In the genomic region with DNA sequence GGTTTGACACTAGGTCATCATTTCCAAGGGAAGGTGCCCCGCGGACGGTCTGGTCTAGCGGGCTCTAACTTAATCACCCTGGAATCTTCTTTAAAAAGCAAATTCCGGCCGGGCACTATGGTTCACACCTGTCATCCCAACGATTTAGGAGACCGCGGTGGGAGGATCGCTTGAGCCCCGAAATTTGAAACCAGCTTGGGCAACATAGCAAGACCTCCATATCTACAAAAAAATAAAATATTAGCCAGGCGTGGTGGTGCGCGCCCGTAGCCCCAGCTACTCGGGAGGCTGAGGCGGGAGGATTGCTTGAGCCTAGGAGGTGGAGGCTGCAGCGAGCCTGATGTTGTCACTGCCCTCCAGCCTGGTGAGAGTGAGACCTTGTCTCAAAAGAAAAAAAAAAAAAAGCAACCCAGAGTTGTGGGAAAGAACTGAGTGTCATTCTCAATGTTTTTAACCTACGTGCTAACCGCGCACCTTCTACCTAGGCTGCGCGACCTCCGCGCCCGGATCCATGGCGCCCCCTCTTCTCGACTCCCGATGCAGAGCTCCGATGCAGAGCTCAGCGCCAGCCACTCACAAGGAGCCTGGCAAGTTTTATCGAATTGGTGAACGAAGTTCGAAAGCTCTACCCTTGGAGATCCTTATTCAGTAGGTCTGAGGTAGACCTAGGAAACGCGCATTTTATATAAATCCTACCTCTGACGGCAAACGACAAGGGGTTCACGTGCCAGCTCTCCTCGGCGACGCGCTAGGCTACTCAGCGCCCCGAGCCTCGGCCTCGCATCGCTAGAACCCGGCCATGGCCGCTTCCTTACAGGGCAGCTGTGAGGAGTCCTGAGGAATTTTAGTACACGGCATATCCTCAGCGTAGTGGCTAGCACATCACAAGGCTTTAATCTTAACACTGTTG, we compare ENCODE assay signal across 8 cellular contexts. TPM values are rescaled to one million over a fixed set of nuclear protein-coding genes. Genes with fewer than 3 reads are reported as not detected.
A peak's percentile ranks its signal among the peaks of the same experiment; 100 is the strongest.
DNase-seq lines count a peak whose midpoint lies in the region; ATAC-seq, FAIRE-seq and TF ChIP-seq lines count a peak whose summit lies in the region.

No MANE protein-coding gene starts in this region.

- H3K4me3 ChIP-seq in fibroblast of villous mesenchyme (ENCODE audit: low read depth, low read length), result peak overlapping the region; percentile 72
- peak overlapping the region; percentile 33 to 94 (median 67) for H3K4me3 ChIP-seq in pancreas

- H3K4me1 ChIP-seq in pancreas, result peaks cover 0 to 9% (median 5%) of the 10 kb centered on the region in 3 donors

- ATAC-seq in GM19351 (IDR thresholded peaks at IDR 0.05; ENCODE audit: unreplicated experiment) (peak; percentile 36), HG03354 (IDR thresholded peaks at IDR 0.05; ENCODE audit: poor library complexity, severe bottlenecking, unreplicated experiment) (peak; percentile 38), pancreas (peak; percentile 43 to 68 (median 56))

- POLR2A ChIA-PET in activated CD4-positive, alpha-beta memory T cell treated with anti-CD3 and anti-CD28 coated beads, Interleukin-2, amount 10 ng/mL, durations not matched to agents 7 days and 5 days (lab: Charles Lee), result interaction anchor here (0.9 to 1.6 kb wide), 10 partner anchors 8 to 581 kb away, joined by 3 to 7 read pairs (median 4); a partner anchor contains a TSS

- no peaks in the 10 kb centered on the region for H3K9me3 ChIP-seq in pancreas

- DNase-seq in CD1c-positive myeloid dendritic cell (ENCODE audit: extremely low spot score) (peak; percentile 57), fibroblast of villous mesenchyme (ENCODE audit: low read depth) (no peak), pancreas (peak in 4 of 6 donors; percentile 13 to 63 (median 40)), erythroblast (lab: John Stamatoyannopoulos, UW) (no peak), H4 (ENCODE audit: low spot score) (no peak)
- DNase-seq in activated CD4-positive, alpha-beta memory T cell treated with anti-CD3 and anti-CD28 coated beads, Interleukin-2, amount 10 ng/mL, durations not matched to agents 7 days and 5 days, result no peak

- H3K4me1 Mint-ChIP-seq in activated CD4-positive, alpha-beta memory T cell treated with anti-CD3 and anti-CD28 coated beads, Interleukin-2, amount 10 ng/mL, durations not matched to agents 7 days and 5 days, result peaks cover 33% of the 10 kb centered on the region

- no peaks in the 10 kb centered on the region for H3K36me3 ChIP-seq in pancreas

- TF ChIP-seq CTCF in fibroblast of villous mesenchyme (IDR thresholded peaks at IDR 0.05; ENCODE audit: insufficient read depth, low read depth, low read length) (no peak), pancreas (IDR thresholded peaks at IDR 0.05) (no peak)

- no peak for TF ChIP-seq POLR2A in erythroblast (IDR thresholded peaks at IDR 0.05; ENCODE audit: low read length)

- no peaks in the 10 kb centered on the region for H3K9me3 Mint-ChIP-seq in activated CD4-positive, alpha-beta memory T cell treated with anti-CD3 and anti-CD28 coated beads, Interleukin-2, amount 10 ng/mL, durations not matched to agents 7 days and 5 days

- H3K4me3 Mint-ChIP-seq in activated CD4-positive, alpha-beta memory T cell treated with anti-CD3 and anti-CD28 coated beads, Interleukin-2, amount 10 ng/mL, durations not matched to agents 7 days and 5 days, result peak overlapping the region; percentile 87

- peak overlapping the region; percentile 38 to 80 (median 71) for H3K27ac ChIP-seq in pancreas

- H3K36me3 Mint-ChIP-seq in activated CD4-positive, alpha-beta memory T cell treated with anti-CD3 and anti-CD28 coated beads, Interleukin-2, amount 10 ng/mL, durations not matched to agents 7 days and 5 days (ENCODE audit: low read depth), result peaks cover under 1% of the 10 kb centered on the region

- H3K27ac Mint-ChIP-seq in activated CD4-positive, alpha-beta memory T cell treated with anti-CD3 and anti-CD28 coated beads, Interleukin-2, amount 10 ng/mL, durations not matched to agents 7 days and 5 days, result peak overlapping the region; percentile 47

- H3K27me3 Mint-ChIP-seq in activated CD4-positive, alpha-beta memory T cell treated with anti-CD3 and anti-CD28 coated beads, Interleukin-2, amount 10 ng/mL, durations not matched to agents 7 days and 5 days, result peaks cover 18% of the 10 kb centered on the region

- no peak for FAIRE-seq in pancreas (lab: Jason Lieb, UNC)

- WGBS in pancreas, 2 donors, result 31 to 33% methylated on average over 52 of the region's 52 CpGs

- CTCF ChIA-PET in activated CD4-positive, alpha-beta memory T cell treated with anti-CD3 and anti-CD28 coated beads, Interleukin-2, amount 10 ng/mL, durations not matched to agents 7 days and 5 days (lab: Charles Lee), result interaction anchor here (0.7 to 1.6 kb wide), 7 partner anchors 11 to 259 kb away, joined by 3 to 4 read pairs (median 3); no protein-coding TSS in a partner anchor

- intact Hi-C loops in pancreas (cut with DNase I), result loop anchor here in 1 of 3 donors (10.0 kb wide), 1 partner anchor 259 kb away; no protein-coding TSS in a partner anchor

- H3K27me3 ChIP-seq in pancreas, result no peaks in the 10 kb centered on the region

RNA-seq across cellular contexts. Expression of a gene that starts 0.9 kb away (rescaled TPM):
- total RNA-seq in activated CD4-positive, alpha-beta memory T cell treated with anti-CD3 and anti-CD28 coated beads, Interleukin-2, amount 10 ng/mL, durations not matched to agents 7 days and 5 days, result 1 to 10 TPM; 8.6 to 9.6 TPM
- total RNA-seq in fibroblast of villous mesenchyme, result 118 and 181 TPM in 2 replicates
- total RNA-seq in pancreas, result 10 to 100 TPM in 2 of 6 donors, 1 to 10 TPM in 4; 4.1 to 13.7 (median 6.1) TPM
- polyA plus RNA-seq in pancreas, result 1 to 10 TPM; 2.5 to 7.0 TPM
- 38.3 and 45.9 TPM in 2 replicates for total RNA-seq in H4 (2014; rRNA removed; shearing (Covaris generic))

Comparison
In these comparisons a context has a peak if more than half of its experiments do, and no peak if none do; other contexts are left out.
1. DNase-seq: peak in CD1c-positive myeloid dendritic cell (single experiment) and pancreas (4 of 6); none in activated CD4-positive, alpha-beta memory T cell treated with anti-CD3 and anti-CD28 coated beads, Interleukin-2, amount 10 ng/mL, durations not matched to agents 7 days and 5 days (single experiment), fibroblast of villous mesenchyme (single experiment), erythroblast (0 of 2) and H4 (single experiment).
2. Peak in every context shown above with its lines, with median percentiles within 50 percentile points of each other: ATAC-seq.